Comparison of ENCODE assay signal across 1 cellular context in genomic region chr2:207332473-207333212, GRCh38.
TF ChIP-seq lines count a peak whose summit lies in the region.

No MANE protein-coding gene starts in this region.

TF ChIP-seq in SK-N-SH treated with all-trans-retinoic acid at 6 μM for 48 hours, 23 proteins besides CTCF, POLR2A, EP300 and RAD21 (continued from another document):
- TF ChIP-seq TSHZ2 (CRISPR knock-in tag; IDR thresholded peaks at IDR 0.05) = no peak
TF ChIP-seq in SK-N-SH treated with all-trans-retinoic acid at 6 μM for 48 hours: peak in this region for 0.
